Comparison of ENCODE assay signal across 16 cellular contexts in the genomic region with DNA sequence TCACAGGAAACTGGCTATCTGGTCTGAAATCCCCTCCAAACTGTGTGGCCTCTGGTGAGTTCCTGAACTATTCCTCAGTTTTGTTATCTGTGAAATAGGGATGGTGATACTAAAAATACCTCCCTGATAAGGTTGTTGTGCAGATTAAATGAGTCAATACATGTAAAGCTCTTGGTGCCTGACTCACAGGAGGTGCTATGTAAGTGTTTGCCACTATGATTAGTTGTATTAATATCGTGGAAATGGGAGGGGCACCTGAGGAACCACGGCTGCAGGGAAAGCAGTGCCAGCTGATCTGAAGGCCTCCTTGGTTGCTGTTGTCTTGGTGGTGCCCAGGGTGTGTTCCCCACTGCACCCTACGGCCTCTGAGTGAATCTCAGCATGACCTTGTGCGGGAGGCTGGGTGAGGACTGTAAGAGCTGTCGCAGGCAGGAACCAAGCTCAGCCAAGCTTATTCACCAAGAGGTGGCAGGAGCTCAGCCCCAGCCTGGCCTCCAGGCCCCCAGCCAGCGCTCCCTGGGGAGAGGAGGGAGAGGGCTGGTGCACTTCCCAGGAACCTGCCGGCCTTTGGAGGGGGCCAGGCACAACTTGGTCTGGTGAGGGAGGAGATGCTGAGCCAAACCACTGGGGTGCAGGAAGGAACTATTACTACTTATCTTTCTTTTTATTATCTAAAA.
"Had no signal": no experiment of that assay in that cellular context is flagged by ENCODE, and none has a peak within 500 bp of the region (broad histone marks: within the 10 kb centered on the region; RNA-seq: fewer than 3 reads in every experiment).

No MANE protein-coding gene starts in this region.

- H3K4me1 Mint-ChIP-seq: activated naive CD8-positive, alpha-beta T cell treated with anti-CD3 and anti-CD28 coated beads, Interleukin-2, amount 10 ng/mL, durations not matched to agents 7 days and 5 days; nephron had no signal

- H3K4me3 Mint-ChIP-seq: activated CD4-positive, alpha-beta memory T cell treated with anti-CD3 and anti-CD28 coated beads for 36 hours; activated naive CD8-positive, alpha-beta T cell treated with anti-CD3 and anti-CD28 coated beads, Interleukin-2, amount 10 ng/mL, durations not matched to agents 7 days and 5 days; activated T-cell treated with anti-CD3 and anti-CD28 coated beads, Interleukin-2, amount 50 U/mL, for 4 hours; nephron; stimulated activated naive CD8-positive, alpha-beta T cell treated with anti-CD3 and anti-CD28 coated beads, Interleukin-15, Interleukin-2, amounts not matched to agents 100 ng/mL and 50 ng/mL, for 24 hours had no signal

- H3K27ac ChIP-seq: testis, upper lobe of right lung, VCaP had no signal

- H3K27me3 ChIP-seq: testis had no signal

- H3K36me3 Mint-ChIP-seq: activated CD4-positive, alpha-beta memory T cell treated with anti-CD3 and anti-CD28 coated beads for 36 hours; activated naive CD8-positive, alpha-beta T cell treated with anti-CD3 and anti-CD28 coated beads, Interleukin-2, amount 10 ng/mL, durations not matched to agents 7 days and 5 days had no signal

- DNase-seq: activated CD4-positive, alpha-beta memory T cell treated with anti-CD3 and anti-CD28 coated beads for 36 hours; activated gamma-delta T cell; activated naive CD8-positive, alpha-beta T cell treated with anti-CD3 and anti-CD28 coated beads, Interleukin-2, amount 10 ng/mL, durations not matched to agents 7 days and 5 days; activated T-cell treated with anti-CD3 and anti-CD28 coated beads, Interleukin-2, amount 50 U/mL, for 4 hours; aorta; hypothalamus; mesendoderm; stimulated activated CD4-positive, alpha-beta T cell treated with anti-CD3 and anti-CD28 coated beads, Interleukin-4, amount 100 ng/mL, for 1 hour; stimulated activated CD8-positive, alpha-beta memory T cell treated with anti-CD3 and anti-CD28 coated beads, Interleukin-4, amount 100 ng/mL, for 48 hours; T1000; testis; upper lobe of right lung had no signal

- ATAC-seq: activated T-cell treated with anti-CD3 and anti-CD28 coated beads, Interleukin-2, amount 50 U/mL, for 4 hours; left lobe of liver; upper lobe of right lung had no signal

- H3K9me3 ChIP-seq: testis, upper lobe of right lung had no signal

- H3K27ac Mint-ChIP-seq: activated CD4-positive, alpha-beta memory T cell treated with anti-CD3 and anti-CD28 coated beads for 36 hours; activated naive CD8-positive, alpha-beta T cell treated with anti-CD3 and anti-CD28 coated beads, Interleukin-2, amount 10 ng/mL, durations not matched to agents 7 days and 5 days; nephron; stimulated activated naive CD8-positive, alpha-beta T cell treated with anti-CD3 and anti-CD28 coated beads, Interleukin-15, Interleukin-2, amounts not matched to agents 100 ng/mL and 50 ng/mL, for 24 hours had no signal

- H3K36me3 ChIP-seq: upper lobe of right lung had no signal

- H3K4me1 ChIP-seq: testis had no signal

- H3K9me3 Mint-ChIP-seq: activated CD4-positive, alpha-beta memory T cell treated with anti-CD3 and anti-CD28 coated beads for 36 hours; activated T-cell treated with anti-CD3 and anti-CD28 coated beads, Interleukin-2, amount 50 U/mL, for 4 hours had no signal

- H3K4me3 ChIP-seq: testis, upper lobe of right lung had no signal
